27 cellular contexts compared by ENCODE assay signal in the genomic region with DNA sequence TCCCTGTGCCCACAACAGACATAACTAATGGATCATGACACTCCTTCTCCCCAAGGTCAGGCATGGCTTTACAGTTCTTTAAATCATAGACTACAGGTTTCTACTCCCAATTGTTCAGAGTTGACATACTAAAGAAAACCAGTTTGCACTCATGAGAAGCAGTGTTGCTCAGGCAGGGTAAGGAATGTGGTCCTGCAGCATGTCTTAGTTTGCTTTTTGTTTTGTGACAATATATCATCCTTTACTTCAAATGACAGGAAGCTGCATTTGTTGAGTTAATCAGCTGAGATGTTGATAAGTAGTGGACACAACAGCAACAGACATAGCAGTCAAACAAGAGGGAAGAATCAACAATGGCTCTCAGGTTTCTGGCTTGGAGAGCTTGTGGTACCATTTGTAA.
DNase-seq lines count a peak whose midpoint lies in the region; ATAC-seq, FAIRE-seq and TF ChIP-seq lines count a peak whose summit lies in the region.
"Had no signal": no experiment of that assay in that cellular context is flagged by ENCODE, and none has a peak within 500 bp of the region (broad histone marks: within the 10 kb centered on the region; RNA-seq: fewer than 3 reads in every experiment).

No MANE protein-coding gene starts in this region.

- POLR2A ChIA-PET in PC-9 (lab: Charles Lee; ENCODE audit: unreplicated experiment), result no interaction called here

- no peaks in the 10 kb centered on the region for H3K79me2 ChIP-seq in PC-9 (ENCODE audit: low read depth)

- H3K27me3 ChIP-seq in PC-9 (ENCODE audit: insufficient read depth, low read depth), result no peaks in the 10 kb centered on the region

- no peak overlapping the region for H3K4me2 ChIP-seq in PC-9

- CTCF ChIA-PET in PC-9 (lab: Charles Lee), result no interaction called here

- H3K9me3 Mint-ChIP-seq in immature natural killer cell, result peaks cover 0 to 14% (median 12%) of the 10 kb centered on the region in 6 donors
- peaks cover 11% of the 10 kb centered on the region for H3K9me3 Mint-ChIP-seq in progenitor cell of endocrine pancreas (ENCODE audit: low read depth)

- H3K36me3 ChIP-seq in PC-9 (ENCODE audit: low read depth), result no peaks in the 10 kb centered on the region; the same call in 1 of the 2 replicates

- peak; percentile 9 for DNase-seq in NCI-H2029 (lab: John Stamatoyannopoulos, UW)
- no peak for DNase-seq in NCI-H2029 treated with DMSO at 0.1 percent for 48 hours (lab: John Stamatoyannopoulos, UW)
- peak; percentile 4 to 59 for DNase-seq in PC-9
- DNase-seq in immature natural killer cell, result no peak
- DNase-seq in progenitor cell of endocrine pancreas (ENCODE audit: low spot score, unreplicated experiment), result no peak
- DNase-seq in amygdala (lab: John Stamatoyannopoulos, UW), result no peak
- no peak for DNase-seq in RCC 7860 (ENCODE audit: low spot score)
- DNase-seq: ACHN; DMS153; DND-41; HCEC 1CT; Kasumi-1; NCI-H1092 treated with DMSO at 0.1 percent for 48 hours; NCI-H1436; NCI-H187; NCI-H446 treated with DMSO at 0.1 percent for 48 hours; NCI-H526; NCI-H82; NK-92 treated with Interleukin-12 subunit alpha and Interleukin-12 subunit beta, amount 100 ng/mL, for 24 hours; PC-3; Right ventricle myocardium superior; RPMI8226 had no signal

- H3K27me3 Mint-ChIP-seq in immature natural killer cell (ENCODE audit: low read depth in 3 of 3), result peaks cover 3% of the 10 kb centered on the region in 3 donors
- H3K27me3 Mint-ChIP-seq in progenitor cell of endocrine pancreas, result no peaks in the 10 kb centered on the region

- TF ChIP-seq CTCF in PC-9 (conservative IDR thresholded peaks at IDR 0.05) (no peak), progenitor cell of endocrine pancreas (IDR thresholded peaks at IDR 0.05; ENCODE audit: unreplicated experiment) (no peak)

- BruUV-seq in PC-9 (replicated peaks; lab: Mats Ljungman, UMichigan), result no TSS peak

- peaks cover 31 to 42% of the 10 kb centered on the region in 2 donors for H3K4me1 Mint-ChIP-seq in immature natural killer cell
- H3K4me1 Mint-ChIP-seq in progenitor cell of endocrine pancreas (ENCODE audit: low read depth), result peaks cover 47% of the 10 kb centered on the region

- H2AFZ ChIP-seq in PC-9, result no peak overlapping the region

- no peak overlapping the region for H3K4me3 ChIP-seq in PC-9

- no peaks in the 10 kb centered on the region for H3F3A ChIP-seq in PC-9 (ENCODE audit: insufficient read depth, low read depth)

- no peaks in the 10 kb centered on the region for H3K9me2 ChIP-seq in PC-9 (ENCODE audit: insufficient read depth)

- no peaks in the 10 kb centered on the region for H3K9me3 ChIP-seq in PC-9 (ENCODE audit: insufficient read depth, low read depth)

- H3K4me1 ChIP-seq in PC-9 (replicated peaks; ENCODE audit: insufficient read depth), result no peaks in the 10 kb centered on the region

- no peak for ATAC-seq in HG02571 (IDR thresholded peaks at IDR 0.05; ENCODE audit: unreplicated experiment)
- ATAC-seq: HepG2, PC-3 had no signal

- H3K27ac Mint-ChIP-seq in immature natural killer cell, result peak overlapping the region; percentile 11 to 67 (median 24)
- H3K27ac Mint-ChIP-seq in progenitor cell of endocrine pancreas, result peak overlapping the region; percentile 79

- H3K4me3 Mint-ChIP-seq in immature natural killer cell (no peak overlapping the region), progenitor cell of endocrine pancreas (ENCODE audit: low read depth) (peak overlapping the region; percentile 1)

- H4K20me1 ChIP-seq in PC-9 (ENCODE audit: insufficient read depth), result no peaks in the 10 kb centered on the region

- H3K36me3 Mint-ChIP-seq in immature natural killer cell (peaks cover 30 to 48% (median 38%) of the 10 kb centered on the region in 3 donors), progenitor cell of endocrine pancreas (ENCODE audit: insufficient read depth) (peaks cover 10% of the 10 kb centered on the region)

- intact Hi-C loops in PC-9 (cut with micrococcal nuclease; ENCODE audit: unreplicated experiment), result no loop called here

- H3K27ac ChIP-seq in PC-9, result no peak overlapping the region
- H3K27ac ChIP-seq: 22Rv1 had no signal

- no peak for FAIRE-seq in RCC 7860 (lab: Jason Lieb, UNC)
- FAIRE-seq: GM19239, H1, HepG2 had no signal

Comparison
In these comparisons a context has a peak if more than half of its experiments do, and no peak if none do; other contexts are left out.
1. DNase-seq: peak in NCI-H2029 (single experiment) and PC-9 (2 of 2); none in NCI-H2029 treated with DMSO at 0.1 percent for 48 hours (single experiment), immature natural killer cell (0 of 3), progenitor cell of endocrine pancreas (single experiment), amygdala (0 of 56) and RCC 7860 (single experiment).